Comparison of ENCODE assay signal across 15 cellular contexts in the genomic region with DNA sequence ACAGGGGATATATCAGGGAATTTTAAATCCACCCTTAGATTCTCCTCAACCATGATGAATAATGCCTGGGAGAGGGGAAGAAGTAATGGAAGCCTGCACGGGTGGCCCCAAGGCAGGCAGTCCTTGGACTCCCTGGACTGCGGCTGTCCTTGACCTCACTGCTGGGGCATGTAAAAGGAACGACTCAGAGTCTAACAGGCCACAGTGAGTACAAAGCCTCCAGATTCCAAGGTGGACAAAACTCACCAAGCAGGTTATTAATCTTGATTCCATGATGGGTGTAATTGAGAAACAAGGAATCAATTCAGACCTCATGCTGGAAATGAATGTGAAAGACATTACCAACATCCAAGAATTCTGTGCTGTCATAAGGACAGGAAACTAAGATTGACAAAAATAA. TPM values are rescaled to one million over a fixed set of nuclear protein-coding genes. Genes with fewer than 3 reads are reported as not detected.
DNase-seq lines count a peak whose midpoint lies in the region; ATAC-seq and TF ChIP-seq lines count a peak whose summit lies in the region.
"Had no signal": no experiment of that assay in that cellular context is flagged by ENCODE, and none has a peak within 500 bp of the region (broad histone marks: within the 10 kb centered on the region; RNA-seq: fewer than 3 reads in every experiment).

No MANE protein-coding gene starts in this region.

- peak; percentile 50 for DNase-seq in Calu3
- peak; percentile 77 for DNase-seq in PC-3
- DNase-seq in glomerular visceral epithelial cell (ENCODE audit: extremely low spot score) = peak; percentile 33
- peak; percentile 27 for DNase-seq in progenitor cell of endocrine pancreas (ENCODE audit: low spot score, unreplicated experiment)
- no peak for DNase-seq in NK-92 treated with Interleukin-12 subunit alpha and Interleukin-12 subunit beta, amount 100 ng/mL, for 24 hours (lab: John Stamatoyannopoulos, UW)
- DNase-seq in activated CD4-positive, alpha-beta T cell treated with anti-CD3 and anti-CD28 coated beads, Interleukin-2, amount 10 ng/mL, durations not matched to agents 7 days and 5 days = no peak
- no peak for DNase-seq in C1 segment of cervical spinal cord (lab: John Stamatoyannopoulos, UW)
- DNase-seq: GM23248, HCEC 1CT, KG1, NCI-H1048, NCI-H510A treated with DMSO at 0.1 percent for 48 hours, SIG-M5 had no signal

- no peak overlapping the region for H2AFZ ChIP-seq in PC-3 (ENCODE audit: low read length)
- H2AFZ ChIP-seq: GM23248 had no signal

- no peaks in the 10 kb centered on the region for H3K9me3 Mint-ChIP-seq in Calu3 (ENCODE audit: low read depth, unreplicated experiment)
- H3K9me3 Mint-ChIP-seq in progenitor cell of endocrine pancreas (ENCODE audit: low read depth) = no peaks in the 10 kb centered on the region
- H3K9me3 Mint-ChIP-seq in activated CD4-positive, alpha-beta T cell treated with anti-CD3 and anti-CD28 coated beads, Interleukin-2, amount 10 ng/mL, durations not matched to agents 7 days and 5 days = no peaks in the 10 kb centered on the region

- intact Hi-C loops in Calu3 (cut with micrococcal nuclease; ENCODE audit: unreplicated experiment) = no loop called here
- intact Hi-C loops in PC-3 (cut with micrococcal nuclease) = no loop called here

- no peaks in the 10 kb centered on the region for H3K9me2 ChIP-seq in PC-3 (replicated peaks; ENCODE audit: low read length)

- peaks cover 71% of the 10 kb centered on the region for H3K4me1 ChIP-seq in PC-3 (ENCODE audit: insufficient read depth, low read length)

- H3K4me3 ChIP-seq in PC-3 (ENCODE audit: low read length) = no peak overlapping the region
- H3K4me3 ChIP-seq: GM23248 had no signal

- ATAC-seq in PC-3 = no peak
- ATAC-seq in HG03354 (IDR thresholded peaks at IDR 0.05; ENCODE audit: poor library complexity, severe bottlenecking, unreplicated experiment) = no peak

- H4K20me1 ChIP-seq in PC-3 (ENCODE audit: low read length) = no peaks in the 10 kb centered on the region

- H3K4me1 Mint-ChIP-seq in Calu3 (ENCODE audit: low read depth, unreplicated experiment) = peaks cover 32% of the 10 kb centered on the region
- peaks cover 46% of the 10 kb centered on the region for H3K4me1 Mint-ChIP-seq in progenitor cell of endocrine pancreas (ENCODE audit: low read depth)
- peaks cover 9% of the 10 kb centered on the region for H3K4me1 Mint-ChIP-seq in activated CD4-positive, alpha-beta T cell treated with anti-CD3 and anti-CD28 coated beads, Interleukin-2, amount 10 ng/mL, durations not matched to agents 7 days and 5 days

- no peaks in the 10 kb centered on the region for H3K9me3 ChIP-seq in PC-3 (ENCODE audit: low read length)

- H3K36me3 ChIP-seq in PC-3 (ENCODE audit: low read depth, low read length) = no peaks in the 10 kb centered on the region

- H3K4me3 Mint-ChIP-seq in Calu3 (ENCODE audit: low read depth, unreplicated experiment) (no peak overlapping the region), progenitor cell of endocrine pancreas (ENCODE audit: low read depth) (no peak overlapping the region)
- H3K4me3 Mint-ChIP-seq in activated CD4-positive, alpha-beta T cell treated with anti-CD3 and anti-CD28 coated beads, Interleukin-2, amount 10 ng/mL, durations not matched to agents 7 days and 5 days = no peak overlapping the region
- H3K4me3 Mint-ChIP-seq: CD14-positive monocyte had no signal

- POLR2A ChIA-PET in PC-3 (lab: Charles Lee; ENCODE audit: unreplicated experiment) = no interaction called here
- POLR2A ChIA-PET in activated CD4-positive, alpha-beta T cell treated with anti-CD3 and anti-CD28 coated beads, Interleukin-2, amount 10 ng/mL, durations not matched to agents 7 days and 5 days (lab: Charles Lee) = no interaction called here

- peaks cover 22% of the 10 kb centered on the region for H3F3A ChIP-seq in PC-3 (ENCODE audit: low read length, unreplicated experiment)

- H3K27me3 Mint-ChIP-seq in Calu3 (ENCODE audit: unreplicated experiment) (no peaks in the 10 kb centered on the region), progenitor cell of endocrine pancreas (peaks cover 20% of the 10 kb centered on the region)
- peaks cover 51% of the 10 kb centered on the region for H3K27me3 Mint-ChIP-seq in activated CD4-positive, alpha-beta T cell treated with anti-CD3 and anti-CD28 coated beads, Interleukin-2, amount 10 ng/mL, durations not matched to agents 7 days and 5 days

- H3K27ac Mint-ChIP-seq in Calu3 (ENCODE audit: unreplicated experiment) (peak overlapping the region; percentile 40), progenitor cell of endocrine pancreas (peak overlapping the region; percentile 84)
- no peak overlapping the region for H3K27ac Mint-ChIP-seq in activated CD4-positive, alpha-beta T cell treated with anti-CD3 and anti-CD28 coated beads, Interleukin-2, amount 10 ng/mL, durations not matched to agents 7 days and 5 days

- H3K27me3 ChIP-seq in PC-3 (ENCODE audit: low read length) = no peaks in the 10 kb centered on the region

- CTCF ChIA-PET in Calu3 (lab: Charles Lee) = no interaction called here
- CTCF ChIA-PET in PC-3 (lab: Charles Lee) = no interaction called here
- CTCF ChIA-PET in activated CD4-positive, alpha-beta T cell treated with anti-CD3 and anti-CD28 coated beads, Interleukin-2, amount 10 ng/mL, durations not matched to agents 7 days and 5 days (lab: Charles Lee) = no interaction called here

- H3K36me3 Mint-ChIP-seq in Calu3 (ENCODE audit: insufficient read depth, unreplicated experiment) = peaks cover 28% of the 10 kb centered on the region
- H3K36me3 Mint-ChIP-seq in progenitor cell of endocrine pancreas (ENCODE audit: insufficient read depth) = no peaks in the 10 kb centered on the region
- H3K36me3 Mint-ChIP-seq in activated CD4-positive, alpha-beta T cell treated with anti-CD3 and anti-CD28 coated beads, Interleukin-2, amount 10 ng/mL, durations not matched to agents 7 days and 5 days (ENCODE audit: low read depth) = no peaks in the 10 kb centered on the region

- H3K9ac ChIP-seq in PC-3 (ENCODE audit: low read length) = peak overlapping the region; percentile 19; the same call in 1 of the 2 replicates
- H3K9ac ChIP-seq: GM23248 had no signal

- TF ChIP-seq CTCF in Calu3 (IDR thresholded peaks at IDR 0.05; ENCODE audit: unreplicated experiment) = no peak
- TF ChIP-seq CTCF in PC-3 (conservative IDR thresholded peaks at IDR 0.05; ENCODE audit: low read depth, low read length) = no peak
- no peak for TF ChIP-seq CTCF in progenitor cell of endocrine pancreas (IDR thresholded peaks at IDR 0.05; ENCODE audit: unreplicated experiment)

- BruUV-seq in Calu3 (replicated peaks; lab: Mats Ljungman, UMichigan) (no TSS peak), PC-3 (replicated peaks; lab: Mats Ljungman, UMichigan) (no TSS peak)

- peak overlapping the region; percentile 92 for H3K27ac ChIP-seq in PC-3 (ENCODE audit: low read length)
- H3K27ac ChIP-seq: GM23248 had no signal

- H3K79me2 ChIP-seq in PC-3 (ENCODE audit: low read length) = peaks cover 69% of the 10 kb centered on the region

- H3K4me2 ChIP-seq in PC-3 (ENCODE audit: low read length) = 0 out of 2 replicates have a peak overlapping the region, but pooled peaks have one; percentile 7

RNA-seq across cellular contexts. Expression of a gene that starts 13.0 kb away (rescaled TPM):
- total RNA-seq in Calu3 (2022) = 57.9 and 62.6 TPM in 2 replicates
- total RNA-seq in PC-3 (2014; rRNA removed) = 161 and 166 TPM in 2 replicates
- 12.4 and 15.2 TPM in 2 replicates for total RNA-seq in progenitor cell of endocrine pancreas
- total RNA-seq in activated CD4-positive, alpha-beta T cell treated with anti-CD3 and anti-CD28 coated beads, Interleukin-2, amount 10 ng/mL, durations not matched to agents 7 days and 5 days = not detected

Comparison
In these comparisons a context has a peak if more than half of its experiments do, and no peak if none do; other contexts are left out.
1. DNase-seq: peak in Calu3 (single experiment), PC-3 (single experiment), glomerular visceral epithelial cell (single experiment) and progenitor cell of endocrine pancreas (single experiment); none in NK-92 treated with Interleukin-12 subunit alpha and Interleukin-12 subunit beta, amount 100 ng/mL, for 24 hours (single experiment), activated CD4-positive, alpha-beta T cell treated with anti-CD3 and anti-CD28 coated beads, Interleukin-2, amount 10 ng/mL, durations not matched to agents 7 days and 5 days (single experiment) and C1 segment of cervical spinal cord (0 of 14).
2. RNA of a gene that starts 13.0 kb away (total RNA-seq): 161 to 166 TPM in PC-3, 57.9 to 62.6 TPM in Calu3 and 12.4 to 15.2 TPM in progenitor cell of endocrine pancreas; not detected in activated CD4-positive, alpha-beta T cell treated with anti-CD3 and anti-CD28 coated beads, Interleukin-2, amount 10 ng/mL, durations not matched to agents 7 days and 5 days; every median in the first group is over 10 times any median in the second.